In the genomic region with DNA sequence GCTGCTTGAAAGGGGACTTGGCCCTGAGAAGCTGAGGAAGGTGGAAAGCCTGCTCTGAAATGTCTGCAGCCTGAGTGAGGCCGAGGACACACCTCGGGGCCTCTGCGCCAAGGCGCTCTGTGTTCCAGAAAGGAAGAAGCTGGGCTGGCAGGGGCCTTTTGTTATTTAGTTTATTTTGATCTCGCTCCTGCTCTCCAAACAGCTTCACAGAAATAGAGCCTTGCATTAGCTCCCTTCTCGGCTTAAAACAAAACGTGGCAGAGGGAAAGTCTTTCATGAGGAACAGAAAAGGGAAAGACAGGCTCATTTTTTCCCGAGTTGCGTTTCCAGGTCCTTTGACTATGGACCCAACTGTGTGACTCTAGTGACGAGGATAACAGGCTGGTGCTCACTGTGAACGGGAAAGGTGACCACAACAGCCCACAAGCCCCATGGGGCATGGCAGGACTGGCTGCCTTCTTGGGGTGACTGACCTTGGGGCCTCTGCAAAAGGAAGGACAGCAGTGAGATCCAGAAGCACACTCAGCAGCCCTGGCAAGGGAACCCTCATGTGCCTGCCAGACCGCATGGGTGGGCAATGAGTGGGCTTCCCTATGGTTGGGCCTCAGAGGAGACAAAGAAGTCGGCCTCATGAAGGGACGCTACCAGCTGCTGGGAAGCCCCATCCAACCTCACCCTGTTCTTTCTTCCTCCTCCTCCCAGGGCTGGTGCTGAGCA, we compare ENCODE assay signal across 1 cellular context.
TF ChIP-seq lines count a peak whose summit lies in the region.

No MANE protein-coding gene starts in this region.

TF ChIP-seq in GM23338, 12 proteins besides CTCF, POLR2A, EP300 and RAD21 (continued from another document):
- TF ChIP-seq, protein P1, sequence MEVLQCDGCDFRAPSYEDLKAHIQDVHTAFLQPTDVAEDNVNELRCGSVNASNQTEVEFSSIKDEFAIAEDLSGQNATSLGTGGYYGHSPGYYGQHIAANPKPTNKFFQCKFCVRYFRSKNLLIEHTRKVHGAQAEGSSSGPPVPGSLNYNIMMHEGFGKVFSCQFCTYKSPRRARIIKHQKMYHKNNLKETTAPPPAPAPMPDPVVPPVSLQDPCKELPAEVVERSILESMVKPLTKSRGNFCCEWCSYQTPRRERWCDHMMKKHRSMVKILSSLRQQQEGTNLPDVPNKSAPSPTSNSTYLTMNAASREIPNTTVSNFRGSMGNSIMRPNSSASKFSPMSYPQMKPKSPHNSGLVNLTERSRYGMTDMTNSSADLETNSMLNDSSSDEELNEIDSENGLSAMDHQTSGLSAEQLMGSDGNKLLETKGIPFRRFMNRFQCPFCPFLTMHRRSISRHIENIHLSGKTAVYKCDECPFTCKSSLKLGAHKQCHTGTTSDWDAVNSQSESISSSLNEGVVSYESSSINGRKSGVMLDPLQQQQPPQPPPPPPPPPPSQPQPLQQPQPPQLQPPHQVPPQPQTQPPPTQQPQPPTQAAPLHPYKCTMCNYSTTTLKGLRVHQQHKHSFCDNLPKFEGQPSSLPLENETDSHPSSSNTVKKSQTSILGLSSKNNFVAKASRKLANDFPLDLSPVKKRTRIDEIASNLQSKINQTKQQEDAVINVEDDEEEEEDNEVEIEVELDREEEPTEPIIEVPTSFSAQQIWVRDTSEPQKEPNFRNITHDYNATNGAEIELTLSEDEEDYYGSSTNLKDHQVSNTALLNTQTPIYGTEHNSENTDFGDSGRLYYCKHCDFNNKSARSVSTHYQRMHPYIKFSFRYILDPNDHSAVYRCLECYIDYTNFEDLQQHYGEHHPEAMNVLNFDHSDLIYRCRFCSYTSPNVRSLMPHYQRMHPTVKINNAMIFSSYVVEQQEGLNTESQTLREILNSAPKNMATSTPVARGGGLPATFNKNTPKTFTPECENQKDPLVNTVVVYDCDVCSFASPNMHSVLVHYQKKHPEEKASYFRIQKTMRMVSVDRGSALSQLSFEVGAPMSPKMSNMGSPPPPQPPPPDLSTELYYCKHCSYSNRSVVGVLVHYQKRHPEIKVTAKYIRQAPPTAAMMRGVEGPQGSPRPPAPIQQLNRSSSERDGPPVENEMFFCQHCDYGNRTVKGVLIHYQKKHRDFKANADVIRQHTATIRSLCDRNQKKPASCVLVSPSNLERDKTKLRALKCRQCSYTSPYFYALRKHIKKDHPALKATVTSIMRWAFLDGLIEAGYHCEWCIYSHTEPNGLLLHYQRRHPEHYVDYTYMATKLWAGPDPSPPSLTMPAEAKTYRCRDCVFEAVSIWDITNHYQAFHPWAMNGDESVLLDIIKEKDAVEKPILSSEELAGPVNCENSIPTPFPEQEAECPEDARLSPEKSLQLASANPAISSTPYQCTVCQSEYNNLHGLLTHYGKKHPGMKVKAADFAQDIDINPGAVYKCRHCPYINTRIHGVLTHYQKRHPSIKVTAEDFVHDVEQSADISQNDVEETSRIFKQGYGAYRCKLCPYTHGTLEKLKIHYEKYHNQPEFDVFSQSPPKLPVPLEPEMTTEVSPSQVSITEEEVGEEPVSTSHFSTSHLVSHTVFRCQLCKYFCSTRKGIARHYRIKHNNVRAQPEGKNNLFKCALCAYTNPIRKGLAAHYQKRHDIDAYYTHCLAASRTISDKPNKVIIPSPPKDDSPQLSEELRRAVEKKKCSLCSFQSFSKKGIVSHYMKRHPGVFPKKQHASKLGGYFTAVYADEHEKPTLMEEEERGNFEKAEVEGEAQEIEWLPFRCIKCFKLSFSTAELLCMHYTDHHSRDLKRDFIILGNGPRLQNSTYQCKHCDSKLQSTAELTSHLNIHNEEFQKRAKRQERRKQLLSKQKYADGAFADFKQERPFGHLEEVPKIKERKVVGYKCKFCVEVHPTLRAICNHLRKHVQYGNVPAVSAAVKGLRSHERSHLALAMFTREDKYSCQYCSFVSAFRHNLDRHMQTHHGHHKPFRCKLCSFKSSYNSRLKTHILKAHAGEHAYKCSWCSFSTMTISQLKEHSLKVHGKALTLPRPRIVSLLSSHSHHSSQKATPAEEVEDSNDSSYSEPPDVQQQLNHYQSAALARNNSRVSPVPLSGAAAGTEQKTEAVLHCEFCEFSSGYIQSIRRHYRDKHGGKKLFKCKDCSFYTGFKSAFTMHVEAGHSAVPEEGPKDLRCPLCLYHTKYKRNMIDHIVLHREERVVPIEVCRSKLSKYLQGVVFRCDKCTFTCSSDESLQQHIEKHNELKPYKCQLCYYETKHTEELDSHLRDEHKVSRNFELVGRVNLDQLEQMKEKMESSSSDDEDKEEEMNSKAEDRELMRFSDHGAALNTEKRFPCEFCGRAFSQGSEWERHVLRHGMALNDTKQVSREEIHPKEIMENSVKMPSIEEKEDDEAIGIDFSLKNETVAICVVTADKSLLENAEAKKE (CRISPR knock-in tag; IDR thresholded peaks at IDR 0.05) = no peak
- no peak for TF ChIP-seq ZNF114 (CRISPR knock-in tag; IDR thresholded peaks at IDR 0.05)
- TF ChIP-seq POLR2AphosphoS5 (IDR thresholded peaks at IDR 0.05; ENCODE audit: low read depth) = no peak; the same call in 1 of the 2 replicates
